In genomic region chr5:68285075-68285827, GRCh38 we compare ENCODE assay signal across 1 cellular context.
A peak's percentile ranks its signal among the peaks of the same experiment; 100 is the strongest.
TF ChIP-seq lines count a peak whose summit lies in the region.

No MANE protein-coding gene starts in this region.

TF ChIP-seq in HepG2, 621 proteins besides CTCF, POLR2A, EP300 and RAD21 (continued from another document):
- TF ChIP-seq FOSL1 (CRISPR knock-in tag; IDR thresholded peaks at IDR 0.05; ENCODE audit: borderline replicate concordance) = no peak
- peak; percentile 59 for TF ChIP-seq SAP130 (CRISPR knock-in tag; IDR thresholded peaks at IDR 0.05; ENCODE audit: low read depth)
- TF ChIP-seq POLR2G (IDR thresholded peaks at IDR 0.05; ENCODE audit: low read depth, low read length) = peak; percentile 35; the same call in 1 of the 2 replicates
- 0 out of 2 replicates have a peak, but pooled peaks have one; percentile 10 for TF ChIP-seq BCL6 (CRISPR knock-in tag; IDR thresholded peaks at IDR 0.05)
- TF ChIP-seq CEBPB (IDR thresholded peaks at IDR 0.05; ENCODE audit: borderline replicate concordance, low read depth, low read length) = peak; percentile 81
- TF ChIP-seq RCOR2 (CRISPR knock-in tag; IDR thresholded peaks at IDR 0.05) = no peak
- TF ChIP-seq HMG20A (CRISPR knock-in tag; IDR thresholded peaks at IDR 0.05; ENCODE audit: borderline replicate concordance) = 0 out of 2 replicates have a peak, but pooled peaks have one; percentile 25
- no peak for TF ChIP-seq ZBTB25 (CRISPR knock-in tag; IDR thresholded peaks at IDR 0.05)
- TF ChIP-seq ATF1 (CRISPR knock-in tag; IDR thresholded peaks at IDR 0.05) = peak; percentile 43; the same call in 1 of the 2 replicates
- TF ChIP-seq, protein P1, sequence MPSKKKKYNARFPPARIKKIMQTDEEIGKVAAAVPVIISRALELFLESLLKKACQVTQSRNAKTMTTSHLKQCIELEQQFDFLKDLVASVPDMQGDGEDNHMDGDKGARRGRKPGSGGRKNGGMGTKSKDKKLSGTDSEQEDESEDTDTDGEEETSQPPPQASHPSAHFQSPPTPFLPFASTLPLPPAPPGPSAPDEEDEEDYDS (CRISPR knock-in tag; IDR thresholded peaks at IDR 0.05) = 0 out of 2 replicates have a peak, but pooled peaks have one; percentile 35
- TF ChIP-seq, protein P2, sequence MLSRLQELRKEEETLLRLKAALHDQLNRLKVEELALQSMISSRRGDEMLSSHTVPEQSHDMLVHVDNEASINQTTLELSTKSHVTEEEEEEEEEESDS (CRISPR knock-in tag; IDR thresholded peaks at IDR 0.05; ENCODE audit: borderline replicate concordance) = no peak
- TF ChIP-seq MIER3 (CRISPR knock-in tag; IDR thresholded peaks at IDR 0.05; ENCODE audit: borderline replicate concordance) = 0 out of 2 replicates have a peak, but pooled peaks have one; percentile 19
- no peak for TF ChIP-seq ZSCAN12 (CRISPR knock-in tag; IDR thresholded peaks at IDR 0.05)
- TF ChIP-seq, protein P3, sequence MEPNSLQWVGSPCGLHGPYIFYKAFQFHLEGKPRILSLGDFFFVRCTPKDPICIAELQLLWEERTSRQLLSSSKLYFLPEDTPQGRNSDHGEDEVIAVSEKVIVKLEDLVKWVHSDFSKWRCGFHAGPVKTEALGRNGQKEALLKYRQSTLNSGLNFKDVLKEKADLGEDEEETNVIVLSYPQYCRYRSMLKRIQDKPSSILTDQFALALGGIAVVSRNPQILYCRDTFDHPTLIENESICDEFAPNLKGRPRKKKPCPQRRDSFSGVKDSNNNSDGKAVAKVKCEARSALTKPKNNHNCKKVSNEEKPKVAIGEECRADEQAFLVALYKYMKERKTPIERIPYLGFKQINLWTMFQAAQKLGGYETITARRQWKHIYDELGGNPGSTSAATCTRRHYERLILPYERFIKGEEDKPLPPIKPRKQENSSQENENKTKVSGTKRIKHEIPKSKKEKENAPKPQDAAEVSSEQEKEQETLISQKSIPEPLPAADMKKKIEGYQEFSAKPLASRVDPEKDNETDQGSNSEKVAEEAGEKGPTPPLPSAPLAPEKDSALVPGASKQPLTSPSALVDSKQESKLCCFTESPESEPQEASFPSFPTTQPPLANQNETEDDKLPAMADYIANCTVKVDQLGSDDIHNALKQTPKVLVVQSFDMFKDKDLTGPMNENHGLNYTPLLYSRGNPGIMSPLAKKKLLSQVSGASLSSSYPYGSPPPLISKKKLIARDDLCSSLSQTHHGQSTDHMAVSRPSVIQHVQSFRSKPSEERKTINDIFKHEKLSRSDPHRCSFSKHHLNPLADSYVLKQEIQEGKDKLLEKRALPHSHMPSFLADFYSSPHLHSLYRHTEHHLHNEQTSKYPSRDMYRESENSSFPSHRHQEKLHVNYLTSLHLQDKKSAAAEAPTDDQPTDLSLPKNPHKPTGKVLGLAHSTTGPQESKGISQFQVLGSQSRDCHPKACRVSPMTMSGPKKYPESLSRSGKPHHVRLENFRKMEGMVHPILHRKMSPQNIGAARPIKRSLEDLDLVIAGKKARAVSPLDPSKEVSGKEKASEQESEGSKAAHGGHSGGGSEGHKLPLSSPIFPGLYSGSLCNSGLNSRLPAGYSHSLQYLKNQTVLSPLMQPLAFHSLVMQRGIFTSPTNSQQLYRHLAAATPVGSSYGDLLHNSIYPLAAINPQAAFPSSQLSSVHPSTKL (CRISPR knock-in tag; IDR thresholded peaks at IDR 0.05) = peak; percentile 61; the same call in 1 of the 2 replicates
- TF ChIP-seq HNF4G (IDR thresholded peaks at IDR 0.05; ENCODE audit: borderline replicate concordance, low read depth, low read length) = 0 out of 2 replicates have a peak, but pooled peaks have one; percentile 9
- TF ChIP-seq HNF4G (CRISPR knock-in tag; IDR thresholded peaks at IDR 0.05; ENCODE audit: borderline replicate concordance, low read depth) = no peak
- no peak for TF ChIP-seq MAFG (CRISPR knock-in tag; IDR thresholded peaks at IDR 0.05)
- no peak for TF ChIP-seq ZNF879 (CRISPR knock-in tag; IDR thresholded peaks at IDR 0.05)
